Comparison of ENCODE assay signal across 10 cellular contexts in the genomic region with DNA sequence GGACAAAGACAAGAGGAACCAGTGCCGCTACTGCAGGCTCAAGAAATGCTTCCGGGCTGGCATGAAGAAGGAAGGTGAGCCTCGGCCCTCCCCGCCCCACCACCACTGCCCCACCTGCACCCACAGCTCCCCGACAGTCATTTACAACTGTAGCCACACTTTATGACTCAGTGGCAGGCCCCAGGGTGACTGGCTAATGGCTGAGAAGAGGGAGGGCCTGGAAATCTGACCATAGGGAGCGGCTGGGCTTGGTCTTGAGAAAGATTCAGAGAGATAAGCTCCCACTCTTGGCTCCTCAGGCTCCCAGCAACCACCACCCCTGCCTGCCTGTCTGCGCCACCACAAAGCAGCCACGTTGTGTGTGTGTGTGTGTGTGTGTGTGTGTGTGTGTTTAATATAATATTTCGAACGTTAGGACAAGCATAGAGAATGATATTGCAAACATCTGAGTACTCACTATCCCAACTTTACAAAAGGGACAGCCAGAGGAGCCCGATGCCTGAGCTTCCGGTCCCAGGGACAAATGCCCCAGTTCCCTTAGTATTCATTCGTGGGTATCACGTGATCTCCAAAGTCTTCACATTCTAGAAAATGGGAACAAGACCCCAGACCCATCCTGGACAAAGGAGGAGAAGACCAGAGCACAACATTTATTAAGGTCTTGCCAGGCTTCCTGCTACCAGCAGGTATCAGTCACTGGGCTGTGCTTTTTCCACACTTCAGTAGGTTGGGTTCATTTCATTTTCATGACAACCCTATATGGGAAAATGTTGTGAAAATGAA. TPM values are rescaled to one million over a fixed set of nuclear protein-coding genes. Genes with fewer than 3 reads are reported as not detected.
DNase-seq lines count a peak whose midpoint lies in the region; ATAC-seq and TF ChIP-seq lines count a peak whose summit lies in the region.
"Had no signal": no experiment of that assay in that cellular context is flagged by ENCODE, and none has a peak within 500 bp of the region (broad histone marks: within the 10 kb centered on the region; RNA-seq: fewer than 3 reads in every experiment).

No MANE protein-coding gene starts in this region.

- TF ChIP-seq CTCF in foreskin keratinocyte (conservative IDR thresholded peaks at IDR 0.05) (no peak), stomach (IDR thresholded peaks at IDR 0.05) (no peak)

- DNase-seq in NOMO-1 (lab: John Stamatoyannopoulos, UW; ENCODE audit: unreplicated experiment in 2 of 2) (peak; percentile 42 to 64), NOMO-1 treated with dmso at 0.1 percent for 144 hours (lab: John Stamatoyannopoulos, UW; ENCODE audit: unreplicated experiment) (no peak), RPMI7951 (ENCODE audit: low read depth) (peak; percentile 88), foreskin keratinocyte (peak; percentile 92 to 96), stomach (peak; percentile 78), immature natural killer cell (no peak), DMS 273 (lab: John Stamatoyannopoulos, UW; ENCODE audit: unreplicated experiment) (no peak), NCI-H1105 treated with DMSO at 0.1 percent for 48 hours (lab: John Stamatoyannopoulos, UW) (no peak)
- DNase-seq: 8988T, anterior cingulate cortex had no signal

- no peaks in the 10 kb centered on the region for H3K9me3 Mint-ChIP-seq in immature natural killer cell

- H3K27ac ChIP-seq in foreskin keratinocyte, result peak overlapping the region; percentile 66
- H3K27ac ChIP-seq in stomach, result peak overlapping the region; percentile 42 to 78 (median 60)

- H3K4me3 Mint-ChIP-seq in immature natural killer cell, result no peak overlapping the region

- TF ChIP-seq POLR2A in stomach (IDR thresholded peaks at IDR 0.05), result no peak

- no peak for TF ChIP-seq EP300 in stomach (IDR thresholded peaks at IDR 0.05)

- H3K9me3 ChIP-seq in stomach, result no peaks in the 10 kb centered on the region

- peaks cover 2 to 3% (median 3%) of the 10 kb centered on the region in 3 donors for H3K27me3 Mint-ChIP-seq in immature natural killer cell (ENCODE audit: low read depth in 3 of 3)

- peaks cover 21% of the 10 kb centered on the region for H3K4me1 ChIP-seq in foreskin keratinocyte
- peaks cover 7 to 41% (median 19%) of the 10 kb centered on the region in 4 donors for H3K4me1 ChIP-seq in stomach

- WGBS in stomach, 5 donors, result 36 to 45% (median 39%) methylated on average over 13 to 14 of the region's 14 CpGs

- H3K36me3 ChIP-seq in stomach, result no peaks in the 10 kb centered on the region

- H3K4me1 Mint-ChIP-seq in immature natural killer cell, result no peaks in the 10 kb centered on the region

- intact Hi-C loops in stomach (cut with DNase I; ENCODE audit: low total_unique reads), result no loop called here

- H3K27ac Mint-ChIP-seq in immature natural killer cell, result no peak overlapping the region

- H3K36me3 Mint-ChIP-seq in immature natural killer cell, result no peaks in the 10 kb centered on the region

- ATAC-seq in foreskin keratinocyte, result peak; percentile 96

- H3K27me3 ChIP-seq in foreskin keratinocyte (no peaks in the 10 kb centered on the region), stomach (peaks cover 0 to 15% (median 0%) of the 10 kb centered on the region in 3 donors)

- H3K4me3 ChIP-seq in stomach, result no peak overlapping the region

RNA-seq across cellular contexts. Expression of a gene that starts 52.1 kb away (rescaled TPM):
- not detected in 2 replicates for total RNA-seq in RPMI7951 (2014; rRNA removed; shearing (Covaris generic))
- total RNA-seq in foreskin keratinocyte, result not detected in 2 replicates
- polyA plus RNA-seq in foreskin keratinocyte, result not detected in 2 replicates
- total RNA-seq in stomach, result 10 to 100 TPM; 10.3 to 64.8 (median 33.5) TPM
- polyA plus RNA-seq in stomach, result 10 to 100 TPM in 1 of 3 donors, 1 to 10 TPM in 2; 1.3 to 18.5 (median 9.2) TPM
- not detected for polyA plus RNA-seq in immature natural killer cell

Comparison
In these comparisons a context has a peak if more than half of its experiments do, and no peak if none do; other contexts are left out.
1. DNase-seq: peak in NOMO-1 (2 of 2), RPMI7951 (single experiment), foreskin keratinocyte (2 of 2) and stomach (single experiment); none in NOMO-1 treated with dmso at 0.1 percent for 144 hours (single experiment), immature natural killer cell (0 of 3), DMS 273 (single experiment) and NCI-H1105 treated with DMSO at 0.1 percent for 48 hours (single experiment).
2. RNA of a gene that starts 52.1 kb away (total RNA-seq): 10.3 to 64.8 TPM in stomach; not detected in RPMI7951 and not detected in foreskin keratinocyte; every median in the first group is over 10 times any median in the second.